Comparison of ENCODE assay signal across 20 cellular contexts in genomic region chr4:10051536-10052135, GRCh38.
"Had no signal": no experiment of that assay in that cellular context is flagged by ENCODE, and none has a peak within 500 bp of the region (broad histone marks: within the 10 kb centered on the region; RNA-seq: fewer than 3 reads in every experiment).

No MANE protein-coding gene starts in this region.

- H3K27ac ChIP-seq: cardiac muscle cell, prostate gland, thyroid gland had no signal

- ATAC-seq: activated CD4-positive, CD25-positive, alpha-beta regulatory T cell treated with anti-CD3 and anti-CD28 coated beads, Interleukin-2, amount 50 U/mL, for 24 hours; right cardiac atrium had no signal

- H3K9me3 ChIP-seq: prostate gland, thyroid gland had no signal

- H3K27ac Mint-ChIP-seq: activated naive CD8-positive, alpha-beta T cell; dendritic cell treated with granulocyte-macrophage colony-stimulating factor and Interleukin-4, amounts not matched to agents 40 ng/mL and 50 ng/mL, for 4 days; nephron progenitor cell; T-helper 1 cell treated with Interleukin-12 subunit alpha and Interleukin-12 subunit beta and Interleukin-4 antibody, amounts not matched to agents 30 μg/mL and 1 μg/mL, for 36 hours had no signal

- H3K27me3 ChIP-seq: cardiac muscle cell, thyroid gland had no signal

- H3K27me3 Mint-ChIP-seq: activated naive CD8-positive, alpha-beta T cell had no signal

- H3K4me3 Mint-ChIP-seq: activated naive CD8-positive, alpha-beta T cell; dendritic cell treated with granulocyte-macrophage colony-stimulating factor and Interleukin-4, amounts not matched to agents 40 ng/mL and 50 ng/mL, for 4 days; nephron progenitor cell; T-helper 1 cell treated with Interleukin-12 subunit alpha and Interleukin-12 subunit beta and Interleukin-4 antibody, amounts not matched to agents 30 μg/mL and 1 μg/mL, for 36 hours had no signal

- H3K9me3 Mint-ChIP-seq: dendritic cell treated with granulocyte-macrophage colony-stimulating factor and Interleukin-4, amounts not matched to agents 40 ng/mL and 50 ng/mL, for 4 days; T-helper 1 cell treated with Interleukin-12 subunit alpha and Interleukin-12 subunit beta and Interleukin-4 antibody, amounts not matched to agents 30 μg/mL and 1 μg/mL, for 36 hours had no signal

- DNase-seq: activated CD4-positive, alpha-beta T cell treated with anti-CD3 and anti-CD28 coated beads, Interleukin-2, amount 50 U/mL, for 1 hour; activated CD8-positive, alpha-beta memory T cell treated with anti-CD3 and anti-CD28 coated beads for 24 hours; activated gamma-delta T cell; amniotic stem cell; effector memory CD4-positive, alpha-beta T cell; foreskin fibroblast; nephron progenitor cell; occipital lobe; right cardiac atrium; stimulated activated CD4-positive, alpha-beta T cell treated with anti-CD3 and anti-CD28 coated beads, Interleukin-2, amount 100 ng/mL, for 24 hours; stimulated activated naive CD4-positive, alpha-beta T cell treated with Interleukin-2 at 50 U/mL for 16 hours; thyroid gland had no signal

- FAIRE-seq: endothelial cell of umbilical vein, urothelium cell line had no signal

- H3K4me3 ChIP-seq: cardiac muscle cell, prostate gland, thyroid gland had no signal

- H3K4me1 ChIP-seq: prostate gland had no signal

- H3K36me3 ChIP-seq: cardiac muscle cell, prostate gland, thyroid gland had no signal
